15 cellular contexts compared by ENCODE assay signal in the genomic region with DNA sequence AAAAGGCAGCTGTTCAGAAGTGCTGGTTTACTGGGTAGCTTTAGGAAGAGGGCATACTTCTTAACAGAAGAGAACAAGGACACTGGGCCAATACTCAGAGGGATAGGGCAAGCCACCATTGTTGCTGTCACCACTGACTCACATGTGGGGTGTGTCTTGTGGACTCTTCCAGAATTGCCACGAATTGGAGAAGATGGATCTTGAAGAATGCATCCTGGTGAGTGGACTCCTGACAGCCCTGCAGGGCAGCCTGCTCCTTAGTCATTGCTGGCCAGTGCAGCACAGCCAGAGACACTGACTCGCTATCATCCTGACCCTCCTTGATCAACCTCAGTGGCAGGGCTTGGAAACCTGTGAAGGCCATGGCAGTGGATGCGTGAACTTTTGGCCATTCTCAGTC.
DNase-seq lines count a peak whose midpoint lies in the region; ATAC-seq, FAIRE-seq and TF ChIP-seq lines count a peak whose summit lies in the region.
"Had no signal": no experiment of that assay in that cellular context is flagged by ENCODE, and none has a peak within 500 bp of the region (broad histone marks: within the 10 kb centered on the region; RNA-seq: fewer than 3 reads in every experiment).

No MANE protein-coding gene starts in this region.

- no peaks in the 10 kb centered on the region for H3K9me3 Mint-ChIP-seq in effector memory CD8-positive, alpha-beta T cell
- H3K9me3 Mint-ChIP-seq: activated T-cell treated with anti-CD3 and anti-CD28 coated beads, Interleukin-2, amount 50 U/mL, for 24 hours; brain had no signal

- CTCF ChIA-PET in K562 (lab: Yijun Ruan, JAX; ENCODE audit: low intra/inter-chr PET ratio), result no interaction called here

- no peak overlapping the region for H3K27ac ChIP-seq in K562 (ENCODE audit: extremely low read depth, low read depth, low read length)
- H3K27ac ChIP-seq: hepatocyte, pancreas had no signal

- TF ChIP-seq CTCF in AG09309 (IDR thresholded peaks at IDR 0.05; ENCODE audit: control insufficient read depth, insufficient read depth, low read depth, low read length, missing control alignments) (no peak), K562 (IDR thresholded peaks at IDR 0.05 in 2 of 3, conservative IDR thresholded peaks at IDR 0.05 in 1 of 3; ENCODE audit: insufficient read depth in 2 of 3, low read depth in 1 of 3, low read length in 3 of 3) (no peak)

- no peak overlapping the region for H3K4me2 ChIP-seq in K562 (ENCODE audit: insufficient read depth, low read length)
- H3K4me2 ChIP-seq: hepatocyte had no signal

- H3K9ac ChIP-seq in K562 (ENCODE audit: insufficient read depth in 1 of 2, low read depth in 2 of 2, low read length in 2 of 2), result 0 out of 4 replicates have a peak overlapping the region, but pooled peaks of 1 of the 2 experiments have one; percentile 39

- peaks cover 0 to under 1% of the 10 kb centered on the region in 2 donors for H3K4me1 Mint-ChIP-seq in effector memory CD8-positive, alpha-beta T cell (ENCODE audit: low read depth in 2 of 2)
- H3K4me1 Mint-ChIP-seq: brain had no signal

- no peaks in the 10 kb centered on the region; a peak in 2 of 5 replicates for H3K4me1 ChIP-seq in K562 (replicated peaks in 1 of 2; ENCODE audit: control insufficient read depth in 2 of 2, insufficient read depth in 2 of 2, low read length in 2 of 2)
- H3K4me1 ChIP-seq: pancreas had no signal

- H3K27ac Mint-ChIP-seq in effector memory CD8-positive, alpha-beta T cell, result peak overlapping the region in 1 of 2 donors; percentile 10
- H3K27ac Mint-ChIP-seq: activated T-cell treated with anti-CD3 and anti-CD28 coated beads, Interleukin-2, amount 50 U/mL, for 24 hours had no signal

- no peaks in the 10 kb centered on the region for H3K79me2 ChIP-seq in K562 (ENCODE audit: control insufficient read depth, insufficient read depth, low read length)
- H3K79me2 ChIP-seq: hepatocyte had no signal

- peak; percentile 32 for FAIRE-seq in K562 (lab: Jason Lieb, UNC)
- FAIRE-seq: H1, pancreas had no signal

- intact Hi-C loops in K562 (cut with micrococcal nuclease), result loop anchor here (2.0 kb wide), 1 partner anchor 409 kb away; no protein-coding TSS in a partner anchor

- no peak for TF ChIP-seq EP300 in K562 (IDR thresholded peaks at IDR 0.05; ENCODE audit: low read length)

- no peak overlapping the region for H3K4me3 Mint-ChIP-seq in effector memory CD8-positive, alpha-beta T cell
- H3K4me3 Mint-ChIP-seq: activated T-cell treated with anti-CD3 and anti-CD28 coated beads, Interleukin-2, amount 50 U/mL, for 24 hours; brain had no signal

- H3K9me3 ChIP-seq in K562 (replicated peaks; ENCODE audit: control insufficient read depth, insufficient read depth, low read depth, low read length), result no peaks in the 10 kb centered on the region
- H3K9me3 ChIP-seq: pancreas had no signal

- no peak overlapping the region for H2AFZ ChIP-seq in K562 (ENCODE audit: low read depth, low read length)
- H2AFZ ChIP-seq: hepatocyte had no signal

- no peaks in the 10 kb centered on the region for H4K20me1 ChIP-seq in K562 (replicated peaks; ENCODE audit: control insufficient read depth, insufficient read depth, low read length)

- H3K4me3 ChIP-seq in AG09309 (ENCODE audit: control insufficient read depth, low read depth, low read length), result no peak overlapping the region
- H3K4me3 ChIP-seq in K562, result no peak overlapping the region
- H3K4me3 ChIP-seq in H7 (ENCODE audit: insufficient read depth, low read depth, low read length), result no peak overlapping the region
- H3K4me3 ChIP-seq: hepatocyte, lung, pancreas had no signal

- no peaks in the 10 kb centered on the region for H3K9me1 ChIP-seq in K562 (ENCODE audit: control insufficient read depth, insufficient read depth, low read length)

- no peak for TF ChIP-seq RAD21 in K562 (CRISPR knock-in tag; conservative IDR thresholded peaks at IDR 0.05 in 1 of 2, IDR thresholded peaks at IDR 0.05 in 1 of 2)

- DNase-seq in AG09309 (ENCODE audit: low read depth) (peak; percentile 27), HT1080 (ENCODE audit: low read depth) (peak; percentile 74), K562 (ENCODE audit: extremely low read depth in 1 of 4, low spot score in 3 of 4) (no peak), kidney tubule cell (ENCODE audit: low spot score) (peak; percentile 86), DMS53 treated with DMSO at 0.1 percent for 48 hours (lab: John Stamatoyannopoulos, UW; ENCODE audit: unreplicated experiment) (no peak), H7 (no peak), mucosa of gallbladder (ENCODE audit: low spot score) (no peak)
- DNase-seq in effector memory CD8-positive, alpha-beta T cell, result no peak
- DNase-seq: activated T-cell treated with anti-CD3 and anti-CD28 coated beads, Interleukin-2, amount 50 U/mL, for 24 hours; effector memory CD4-positive, alpha-beta T cell; pancreas had no signal

- WGBS in K562 (ENCODE audit: insufficient coverage, low coverage, missing lambda C conversion rate), result 56% methylated on average over 3 of the region's 3 CpGs

- ATAC-seq in K562, result peak; percentile 25
- ATAC-seq in effector memory CD8-positive, alpha-beta T cell (replicated peaks), result no peak

- in situ Hi-C loops in K562 (cut with MboI), result loop anchor here (10.0 kb wide), 1 partner anchor 423 kb away; a partner anchor contains a TSS

- BruUV-seq in K562 (replicated peaks; lab: Mats Ljungman, UMichigan), result no TSS peak

- H3K36me3 ChIP-seq in K562 (ENCODE audit: control insufficient read depth, insufficient read depth, low read length) (no peaks in the 10 kb centered on the region), H7 (replicated peaks; ENCODE audit: control insufficient read depth, insufficient read depth, low read length) (0 out of 2 replicates have a peak, but pooled peaks cover 2% of the 10 kb centered on the region)
- H3K36me3 ChIP-seq: pancreas had no signal

- POLR2A ChIA-PET in K562 (lab: Yijun Ruan, JAX), result interaction anchor here (0.7 kb wide), 1 partner anchor 13 kb away, joined by 4 read pairs; no protein-coding TSS in a partner anchor

- peaks cover 0 to under 1% of the 10 kb centered on the region in 2 donors for H3K27me3 Mint-ChIP-seq in effector memory CD8-positive, alpha-beta T cell
- H3K27me3 Mint-ChIP-seq: brain had no signal

- no peak for TF ChIP-seq POLR2A in K562 (conservative IDR thresholded peaks at IDR 0.05)

- no peaks in the 10 kb centered on the region for H3K27me3 ChIP-seq in K562 (ENCODE audit: control insufficient read depth in 2 of 2, insufficient read depth in 2 of 2, low read length in 2 of 2)
- no peaks in the 10 kb centered on the region for H3K27me3 ChIP-seq in H7 (ENCODE audit: control insufficient read depth, insufficient read depth, low read length)
- H3K27me3 ChIP-seq: hepatocyte, pancreas had no signal

- H3K36me3 Mint-ChIP-seq in effector memory CD8-positive, alpha-beta T cell (ENCODE audit: insufficient read depth), result no peaks in the 10 kb centered on the region

TF ChIP-seq in K562, 482 proteins besides CTCF, POLR2A, EP300 and RAD21:
- TF ChIP-seq, protein P1, sequence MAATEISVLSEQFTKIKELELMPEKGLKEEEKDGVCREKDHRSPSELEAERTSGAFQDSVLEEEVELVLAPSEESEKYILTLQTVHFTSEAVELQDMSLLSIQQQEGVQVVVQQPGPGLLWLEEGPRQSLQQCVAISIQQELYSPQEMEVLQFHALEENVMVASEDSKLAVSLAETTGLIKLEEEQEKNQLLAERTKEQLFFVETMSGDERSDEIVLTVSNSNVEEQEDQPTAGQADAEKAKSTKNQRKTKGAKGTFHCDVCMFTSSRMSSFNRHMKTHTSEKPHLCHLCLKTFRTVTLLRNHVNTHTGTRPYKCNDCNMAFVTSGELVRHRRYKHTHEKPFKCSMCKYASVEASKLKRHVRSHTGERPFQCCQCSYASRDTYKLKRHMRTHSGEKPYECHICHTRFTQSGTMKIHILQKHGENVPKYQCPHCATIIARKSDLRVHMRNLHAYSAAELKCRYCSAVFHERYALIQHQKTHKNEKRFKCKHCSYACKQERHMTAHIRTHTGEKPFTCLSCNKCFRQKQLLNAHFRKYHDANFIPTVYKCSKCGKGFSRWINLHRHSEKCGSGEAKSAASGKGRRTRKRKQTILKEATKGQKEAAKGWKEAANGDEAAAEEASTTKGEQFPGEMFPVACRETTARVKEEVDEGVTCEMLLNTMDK (IDR thresholded peaks at IDR 0.05; ENCODE audit: borderline replicate concordance, insufficient read depth, low read depth, low read length, poor library complexity, severe bottlenecking), result no peak
- TF ChIP-seq XRCC4 (IDR thresholded peaks at IDR 0.05; ENCODE audit: extremely low read depth, insufficient read depth, insufficient read length) (no peak), ZNF384 (IDR thresholded peaks at IDR 0.05; ENCODE audit: low read depth, low read length) (no peak), GTF2E2 (tag; IDR thresholded peaks at IDR 0.05) (no peak), EGR1 (conservative IDR thresholded peaks at IDR 0.05) (no peak)
- TF ChIP-seq, protein P2, sequence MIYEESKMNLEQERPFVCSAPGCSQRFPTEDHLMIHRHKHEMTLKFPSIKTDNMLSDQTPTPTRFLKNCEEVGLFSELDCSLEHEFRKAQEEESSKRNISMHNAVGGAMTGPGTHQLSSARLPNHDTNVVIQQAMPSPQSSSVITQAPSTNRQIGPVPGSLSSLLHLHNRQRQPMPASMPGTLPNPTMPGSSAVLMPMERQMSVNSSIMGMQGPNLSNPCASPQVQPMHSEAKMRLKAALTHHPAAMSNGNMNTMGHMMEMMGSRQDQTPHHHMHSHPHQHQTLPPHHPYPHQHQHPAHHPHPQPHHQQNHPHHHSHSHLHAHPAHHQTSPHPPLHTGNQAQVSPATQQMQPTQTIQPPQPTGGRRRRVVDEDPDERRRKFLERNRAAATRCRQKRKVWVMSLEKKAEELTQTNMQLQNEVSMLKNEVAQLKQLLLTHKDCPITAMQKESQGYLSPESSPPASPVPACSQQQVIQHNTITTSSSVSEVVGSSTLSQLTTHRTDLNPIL (CRISPR knock-in tag; IDR thresholded peaks at IDR 0.05), result no peak
TF ChIP-seq in K562: peak in this region for 0.

Comparison
In these comparisons a context has a peak if more than half of its experiments do, and no peak if none do; other contexts are left out.
1. DNase-seq: peak in AG09309 (single experiment), HT1080 (single experiment) and kidney tubule cell (single experiment); none in K562 (0 of 4), effector memory CD8-positive, alpha-beta T cell (0 of 3), DMS53 treated with DMSO at 0.1 percent for 48 hours (single experiment), H7 (single experiment) and mucosa of gallbladder (single experiment).